In the genomic region with DNA sequence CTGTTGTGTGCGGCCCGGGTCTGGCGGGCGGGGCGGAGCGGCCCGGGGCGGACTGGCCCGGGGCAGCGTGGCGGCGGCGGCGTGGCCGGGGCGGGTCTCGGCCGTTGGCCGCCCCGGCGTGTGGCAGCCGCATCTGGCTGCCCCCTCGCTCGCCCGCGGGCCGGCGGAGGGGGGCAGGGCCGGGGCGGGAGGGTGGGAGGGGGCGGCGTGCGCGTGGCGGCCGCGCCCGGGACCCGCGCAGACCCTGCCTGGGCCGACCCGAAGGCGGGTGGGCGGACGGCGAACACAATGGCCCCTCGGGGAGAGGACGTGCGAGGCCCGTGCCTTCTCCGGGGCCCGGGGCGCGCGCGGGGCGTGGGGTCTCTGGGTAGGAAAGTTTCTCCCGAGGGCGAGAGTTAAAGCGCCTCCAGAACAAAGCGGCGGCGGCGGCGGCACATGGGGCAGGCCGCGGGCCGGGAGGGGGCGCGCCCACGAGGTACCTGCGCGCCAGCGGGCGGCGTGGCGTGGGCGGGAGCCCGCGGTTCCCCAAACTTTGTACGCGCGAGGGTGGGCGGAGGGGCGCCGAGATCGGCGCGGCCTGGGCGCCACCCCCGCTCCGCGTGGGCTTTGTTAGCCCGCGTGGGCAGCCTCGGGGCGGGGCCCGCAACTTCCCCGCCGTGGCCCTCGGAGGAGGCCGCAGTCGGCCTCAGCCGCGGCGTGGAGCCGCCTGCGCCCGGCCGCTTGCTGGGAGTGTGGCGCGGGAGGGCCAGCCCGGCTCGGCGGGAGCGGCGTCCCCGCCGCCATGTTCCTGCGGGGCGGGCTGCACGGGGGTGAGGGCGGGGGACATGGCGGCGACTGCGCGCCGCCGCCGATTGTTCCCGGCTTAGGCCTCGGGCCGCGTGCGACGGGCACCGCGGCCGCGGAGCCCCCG, we compare ENCODE assay signal across 8 cellular contexts. TPM values are rescaled to one million over a fixed set of nuclear protein-coding genes. Genes with fewer than 3 reads are reported as not detected.
A peak's percentile ranks its signal among the peaks of the same experiment; 100 is the strongest.
DNase-seq lines count a peak whose midpoint lies in the region; ATAC-seq, FAIRE-seq and TF ChIP-seq lines count a peak whose summit lies in the region.

No MANE protein-coding gene starts in this region.

- H3K27me3 ChIP-seq in Loucy (ENCODE audit: insufficient read depth, low read length, poor library complexity, severe bottlenecking) (peaks cover 42% of the 10 kb centered on the region), endothelial cell of umbilical vein (ENCODE audit: control insufficient read depth in 2 of 2, insufficient read depth in 2 of 2, low read length in 2 of 2) (peaks cover 6 to 39% of the 10 kb centered on the region in 2 experiments), muscle layer of colon (ENCODE audit: control insufficient read depth in 1 of 2, insufficient read depth in 2 of 2, low read length in 2 of 2) (no peaks in the 10 kb centered on the region)

- CTCF ChIA-PET in endothelial cell of umbilical vein (lab: Charles Lee): interaction anchor here (2.4 kb wide), 1 partner anchor 34 kb away, joined by 10 read pairs; no protein-coding TSS in a partner anchor

- H3K9ac ChIP-seq in Loucy (ENCODE audit: low read depth, low read length, poor library complexity, severe bottlenecking) (peak overlapping the region; percentile 75), endothelial cell of umbilical vein (replicated peaks; ENCODE audit: extremely low read depth, insufficient read depth, low read length) (peak overlapping the region; percentile 96), muscle layer of colon (ENCODE audit: low read length) (no peak overlapping the region)

- H2AFZ ChIP-seq in Loucy (ENCODE audit: low read length) (no peak overlapping the region), endothelial cell of umbilical vein (ENCODE audit: low read depth, low read length) (peak overlapping the region; percentile 64)

- H3K79me2 ChIP-seq in Loucy (ENCODE audit: insufficient read depth, low read length): peaks cover 55% of the 10 kb centered on the region
- peaks cover 48% of the 10 kb centered on the region for H3K79me2 ChIP-seq in endothelial cell of umbilical vein (ENCODE audit: control insufficient read depth, insufficient read depth, low read length)

- H4K20me1 ChIP-seq in Loucy (ENCODE audit: insufficient read depth, low read length, poor library complexity, severe bottlenecking) (peaks cover 43% of the 10 kb centered on the region), endothelial cell of umbilical vein (replicated peaks; ENCODE audit: control insufficient read depth, extremely low read depth, insufficient read depth, low read length) (peaks cover 15% of the 10 kb centered on the region)

- H3F3A ChIP-seq in Loucy (ENCODE audit: low read depth): no peaks in the 10 kb centered on the region

- TF ChIP-seq CTCF in GM12865 (IDR thresholded peaks at IDR 0.05; ENCODE audit: insufficient read depth, low read depth, low read length, missing control alignments) (peak; percentile 16), Loucy (conservative IDR thresholded peaks at IDR 0.05; ENCODE audit: low read length) (no peak), endothelial cell of umbilical vein (IDR thresholded peaks at IDR 0.05; ENCODE audit: extremely low read depth in 1 of 2, insufficient read depth in 1 of 2, low read depth in 1 of 2, low read length in 2 of 2) (no peak)

- no peaks in the 10 kb centered on the region for H3K9me3 ChIP-seq in Loucy (ENCODE audit: insufficient read depth, low read depth, low read length)
- no peaks in the 10 kb centered on the region for H3K9me3 ChIP-seq in endothelial cell of umbilical vein (replicated peaks; ENCODE audit: control insufficient read depth, insufficient read depth, low read length)
- no peaks in the 10 kb centered on the region for H3K9me3 ChIP-seq in muscle layer of colon (ENCODE audit: low read length)

- H3K36me3 ChIP-seq in Loucy (ENCODE audit: insufficient read depth, low read length): peaks cover 40% of the 10 kb centered on the region
- peaks cover 0 to 27% of the 10 kb centered on the region in 2 experiments for H3K36me3 ChIP-seq in endothelial cell of umbilical vein (ENCODE audit: control insufficient read depth in 2 of 2, extremely low read depth in 1 of 2, insufficient read depth in 2 of 2, low read length in 2 of 2)
- H3K36me3 ChIP-seq in muscle layer of colon (ENCODE audit: insufficient read depth, low read length): peaks cover 15% of the 10 kb centered on the region

- DNase-seq in GM12865 (ENCODE audit: low read depth) (peak; percentile 66), endothelial cell of umbilical vein (ENCODE audit: low read depth, low spot score) (peak; percentile 23), NCI-H2107 (lab: John Stamatoyannopoulos, UW) (no peak)
- peak; percentile 89 for DNase-seq in activated CD8-positive, alpha-beta memory T cell treated with anti-CD3 and anti-CD28 coated beads, Interleukin-2, amount 50 U/mL, for 4 hours
- peak; percentile 69 to 87 for DNase-seq in stimulated activated CD8-positive, alpha-beta memory T cell treated with anti-CD3 and anti-CD28 coated beads, Interleukin-7, amount 100 ng/mL, for 4 hours (ENCODE audit: low read depth in 2 of 2)

- H3K4me1 ChIP-seq in Loucy (ENCODE audit: insufficient read depth, low read length, poor library complexity, severe bottlenecking) (peaks cover 34% of the 10 kb centered on the region), endothelial cell of umbilical vein (ENCODE audit: control insufficient read depth, extremely low read depth, insufficient read depth, low read length) (peaks cover 25% of the 10 kb centered on the region), muscle layer of colon (ENCODE audit: insufficient read depth, low read length) (peaks cover 26% of the 10 kb centered on the region)

- H3K4me3 ChIP-seq in GM12865 (ENCODE audit: low read depth, low read length) (peak overlapping the region; percentile 77), Loucy (ENCODE audit: low read length, poor library complexity, severe bottlenecking) (peak overlapping the region; percentile 87), endothelial cell of umbilical vein (replicated peaks in 1 of 3; ENCODE audit: insufficient read depth in 1 of 3, low read depth in 1 of 3, low read length in 3 of 3) (peak overlapping the region; percentile 84 to 98 (median 95)), muscle layer of colon (ENCODE audit: low read depth in 1 of 2, low read length in 2 of 2) (peak overlapping the region; percentile 64 to 79)

- FAIRE-seq in endothelial cell of umbilical vein (lab: Jason Lieb, UNC): no peak

- TF ChIP-seq POLR2A in endothelial cell of umbilical vein (IDR thresholded peaks at IDR 0.05; ENCODE audit: low read depth, low read length): peak; percentile 60

- peak overlapping the region; percentile 88 for H3K27ac ChIP-seq in endothelial cell of umbilical vein (ENCODE audit: insufficient read depth, low read depth, low read length)
- H3K27ac ChIP-seq in muscle layer of colon (ENCODE audit: low read depth, low read length): peak overlapping the region; percentile 69

- intact Hi-C loops in endothelial cell of umbilical vein (cut with micrococcal nuclease): loop anchor here (2.0 kb wide), 2 partner anchors 51 to 77 kb away; a partner anchor contains a TSS

- TSS peak; percentile 98 for BruUV-seq in endothelial cell of umbilical vein (replicated peaks; lab: Mats Ljungman, UMichigan)

- peak overlapping the region; percentile 26 for H3K4me2 ChIP-seq in Loucy (ENCODE audit: low read depth, low read length, poor library complexity, severe bottlenecking)
- H3K4me2 ChIP-seq in endothelial cell of umbilical vein (ENCODE audit: insufficient read depth, low read length): no peak overlapping the region

- dilution Hi-C loops in endothelial cell of umbilical vein (cut with MboI; ENCODE audit: extremely low pct_ligation_motif_present, low sequenced_read_pairs): no loop called here

- H3K9me1 ChIP-seq in endothelial cell of umbilical vein (replicated peaks; ENCODE audit: control insufficient read depth, extremely low read depth, insufficient read depth, low read length): no peaks in the 10 kb centered on the region

- POLR2A ChIA-PET in endothelial cell of umbilical vein (lab: Charles Lee): no interaction called here

- peak; percentile 29 for ATAC-seq in GM21825 (IDR thresholded peaks at IDR 0.05; ENCODE audit: unreplicated experiment)

- no peaks in the 10 kb centered on the region for H3K9me2 ChIP-seq in Loucy (replicated peaks; ENCODE audit: low read depth, low read length)

TF ChIP-seq in endothelial cell of umbilical vein, 7 proteins besides CTCF, POLR2A, EP300 and RAD21:
- TF ChIP-seq GATA2 (IDR thresholded peaks at IDR 0.05; ENCODE audit: insufficient read depth, insufficient read length, low read depth, low read length): no peak
- no peak for TF ChIP-seq EZH2 (IDR thresholded peaks at IDR 0.05; ENCODE audit: borderline replicate concordance, low read depth, low read length, severe bottlenecking)
- no peak for TF ChIP-seq JUN (IDR thresholded peaks at IDR 0.05; ENCODE audit: borderline replicate concordance, insufficient read depth, insufficient read length, low read depth)
- TF ChIP-seq POLR2AphosphoS5 (IDR thresholded peaks at IDR 0.05; ENCODE audit: insufficient read depth, low read depth, low read length): no peak
- TF ChIP-seq FOS (IDR thresholded peaks at IDR 0.05; ENCODE audit: borderline replicate concordance, insufficient read depth, low read length): no peak
- TF ChIP-seq, protein P1, sequence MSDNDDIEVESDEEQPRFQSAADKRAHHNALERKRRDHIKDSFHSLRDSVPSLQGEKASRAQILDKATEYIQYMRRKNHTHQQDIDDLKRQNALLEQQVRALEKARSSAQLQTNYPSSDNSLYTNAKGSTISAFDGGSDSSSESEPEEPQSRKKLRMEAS (IDR thresholded peaks at IDR 0.05; ENCODE audit: insufficient read depth, insufficient read length): no peak

RNA-seq across cellular contexts. Expression of a gene that starts 0.8 kb away (rescaled TPM):
- 9.1 and 9.5 TPM in 2 replicates for total RNA-seq in endothelial cell of umbilical vein
- 0.64 and 1.8 TPM in 2 replicates for polyA plus RNA-seq in endothelial cell of umbilical vein
- polyA plus RNA-seq in endothelial cell of umbilical vein (2011; cell fraction: cytosol; rRNA removed): 0.43 and 0.65 TPM in 2 replicates
- 9.3 and 11.6 TPM in 2 replicates for polyA plus RNA-seq in endothelial cell of umbilical vein (2011; cell fraction: nucleus; rRNA removed)
- polyA plus RNA-seq in endothelial cell of umbilical vein (2012): 1.7 and 1.8 TPM in 2 replicates
- 6.3 and 7.2 TPM in 2 replicates for polyA minus RNA-seq in endothelial cell of umbilical vein
- 2.9 TPM for polyA minus RNA-seq in endothelial cell of umbilical vein (2011; cell fraction: cytosol; rRNA and poly(A)+ RNA removed)
- polyA minus RNA-seq in endothelial cell of umbilical vein (2011; cell fraction: nucleus; rRNA and poly(A)+ RNA removed): 42.9 and 44.5 TPM in 2 replicates

RNA-seq across cellular contexts. Expression of a gene that starts 50.2 kb away (rescaled TPM):
- total RNA-seq in endothelial cell of umbilical vein: 0.97 and 1.7 TPM in 2 replicates
- polyA plus RNA-seq in endothelial cell of umbilical vein: 0.56 and 0.59 TPM in 2 replicates
- polyA plus RNA-seq in endothelial cell of umbilical vein (2011; cell fraction: cytosol; rRNA removed): 0.57 and 0.89 TPM in 2 replicates
- 1.0 and 1.1 TPM in 2 replicates for polyA plus RNA-seq in endothelial cell of umbilical vein (2011; cell fraction: nucleus; rRNA removed)
- polyA plus RNA-seq in endothelial cell of umbilical vein (2012): 3.3 and 3.5 TPM in 2 replicates
- polyA minus RNA-seq in endothelial cell of umbilical vein: 2.7 and 4.6 TPM in 2 replicates
- 41.5 TPM for polyA minus RNA-seq in endothelial cell of umbilical vein (2011; cell fraction: cytosol; rRNA and poly(A)+ RNA removed)
- polyA minus RNA-seq in endothelial cell of umbilical vein (2011; cell fraction: nucleus; rRNA and poly(A)+ RNA removed): 6.5 and 8.5 TPM in 2 replicates
